ENCODE assay signal across 8 cellular contexts in genomic region chr6:4281341-4282293, GRCh38.
A peak's percentile ranks its signal among the peaks of the same experiment; 100 is the strongest.
DNase-seq lines count a peak whose midpoint lies in the region; ATAC-seq and TF ChIP-seq lines count a peak whose summit lies in the region.

No MANE protein-coding gene starts in this region.

- H2AFZ ChIP-seq in smooth muscle cell (ENCODE audit: low read depth) = no peak overlapping the region

- peak; percentile 93 for ATAC-seq in HG03066 (IDR thresholded peaks at IDR 0.05; ENCODE audit: low read depth, unreplicated experiment)

- H3K4me3 ChIP-seq in brain microvascular endothelial cell (ENCODE audit: low read depth, low read length) (peak overlapping the region; percentile 26), smooth muscle cell (peak overlapping the region; percentile 38)

- DNase-seq in stimulated activated CD4-positive, alpha-beta T cell treated with anti-CD3 and anti-CD28 coated beads, Interleukin-12 subunit alpha, Interleukin-12 subunit beta, amount 100 ng/mL, for 4 hours = peak; percentile 6
- no peak for DNase-seq in stimulated activated CD4-positive, alpha-beta T cell treated with anti-CD3 and anti-CD28 coated beads, Interleukin-4, amount 100 ng/mL, for 4 hours
- DNase-seq in NCI-H345 (lab: John Stamatoyannopoulos, UW) (peak; percentile 55), brain microvascular endothelial cell (peak; percentile 39), inferior parietal cortex (ENCODE audit: extremely low spot score) (peak; percentile 57), smooth muscle cell (lab: John Stamatoyannopoulos, UW; ENCODE audit: unreplicated experiment) (no peak), activated gamma-delta T cell treated with Interleukin-2 at 50 U/mL for 16 hours (no peak)

- H3K4me2 ChIP-seq in smooth muscle cell = peak overlapping the region; percentile 69

- H3K79me2 ChIP-seq in smooth muscle cell (ENCODE audit: low read depth) = no peaks in the 10 kb centered on the region

- H4K20me1 ChIP-seq in smooth muscle cell (ENCODE audit: low read depth) = no peaks in the 10 kb centered on the region

- H3K4me1 ChIP-seq in smooth muscle cell (ENCODE audit: low read depth) = peaks cover 3% of the 10 kb centered on the region

- H3K36me3 ChIP-seq in brain microvascular endothelial cell (replicated peaks) = no peaks in the 10 kb centered on the region
- H3K36me3 ChIP-seq in smooth muscle cell (ENCODE audit: low read depth) = no peaks in the 10 kb centered on the region

- H3K27me3 ChIP-seq in brain microvascular endothelial cell (replicated peaks) (peaks cover 8% of the 10 kb centered on the region), smooth muscle cell (ENCODE audit: low read depth) (no peaks in the 10 kb centered on the region)

- WGBS in smooth muscle cell (ENCODE audit: low lambda C conversion rate) = 47% methylated on average over 44 of the region's 46 CpGs

- TF ChIP-seq CTCF in brain microvascular endothelial cell (IDR thresholded peaks at IDR 0.05; ENCODE audit: low read depth, low read length, missing control alignments) (peak; percentile 41), smooth muscle cell (IDR thresholded peaks at IDR 0.05; ENCODE audit: borderline replicate concordance, insufficient read depth, poor library complexity, severe bottlenecking) (no peak)

- no peak overlapping the region for H3K27ac ChIP-seq in brain microvascular endothelial cell
- H3K27ac ChIP-seq in smooth muscle cell (ENCODE audit: low read depth) = peak overlapping the region; percentile 54

- H3F3A ChIP-seq in smooth muscle cell (ENCODE audit: low read depth) = no peaks in the 10 kb centered on the region

- in situ Hi-C loops in brain microvascular endothelial cell (cut with HindIII; ENCODE audit: low pct_ligation_motif_present, low sequenced_read_pairs) = no loop called here

- no peaks in the 10 kb centered on the region for H3K9me3 ChIP-seq in smooth muscle cell (replicated peaks; ENCODE audit: low read depth)

- H3K9ac ChIP-seq in smooth muscle cell (ENCODE audit: low read depth) = no peak overlapping the region

Comparison
In these comparisons a context has a peak if more than half of its experiments do, and no peak if none do; other contexts are left out.
1. DNase-seq: peak in stimulated activated CD4-positive, alpha-beta T cell treated with anti-CD3 and anti-CD28 coated beads, Interleukin-12 subunit alpha, Interleukin-12 subunit beta, amount 100 ng/mL, for 4 hours (single experiment), NCI-H345 (single experiment), brain microvascular endothelial cell (single experiment) and inferior parietal cortex (single experiment); none in stimulated activated CD4-positive, alpha-beta T cell treated with anti-CD3 and anti-CD28 coated beads, Interleukin-4, amount 100 ng/mL, for 4 hours (0 of 2), smooth muscle cell (single experiment) and activated gamma-delta T cell treated with Interleukin-2 at 50 U/mL for 16 hours (single experiment).